Comparison of ENCODE assay signal across 1 cellular context in the genomic region with DNA sequence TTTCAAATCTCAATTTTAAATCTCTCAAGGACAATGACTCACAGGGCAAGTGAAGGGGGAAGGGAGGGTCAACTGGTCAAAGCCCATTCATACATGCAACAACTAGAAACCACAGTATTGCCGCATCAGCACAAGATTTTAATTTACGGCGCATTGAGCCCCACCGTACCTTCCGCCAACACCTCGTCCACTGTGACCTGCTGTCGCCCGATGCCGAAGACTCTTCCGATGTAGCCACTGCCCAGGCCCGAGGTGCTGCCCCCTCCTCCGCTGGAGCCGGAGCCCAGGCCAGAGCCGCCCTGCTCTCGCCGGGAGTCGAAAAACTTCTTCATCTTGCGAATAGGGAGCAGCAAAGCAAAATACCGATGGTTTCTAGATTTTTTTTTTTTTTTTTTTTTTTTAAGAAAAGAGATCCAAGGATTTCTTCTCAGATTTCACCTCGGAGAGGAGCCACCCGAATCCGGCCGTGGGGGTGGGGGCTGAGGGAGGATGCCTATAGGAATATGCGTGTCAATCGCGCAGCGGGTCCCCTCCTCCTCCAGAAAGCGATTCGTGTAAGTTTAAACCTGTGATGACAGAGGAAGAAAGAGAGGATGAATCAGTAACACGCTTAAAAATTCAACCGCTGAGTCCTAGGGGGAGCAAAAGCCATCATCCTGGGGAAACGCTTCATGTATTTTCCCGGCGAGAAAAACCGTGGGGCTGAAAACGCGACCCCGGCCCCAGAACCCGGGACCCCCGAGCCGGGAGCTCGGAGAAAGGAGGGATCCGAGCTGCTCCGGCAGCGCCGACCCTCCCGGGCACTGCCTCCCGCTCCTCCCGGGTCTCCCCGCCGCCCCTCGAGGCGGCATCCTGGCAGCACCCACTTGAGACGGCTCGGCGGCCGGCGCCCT.
A peak's percentile ranks its signal among the peaks of the same experiment; 100 is the strongest.
TF ChIP-seq lines count a peak whose summit lies in the region.

No MANE protein-coding gene starts in this region.

TF ChIP-seq in K562, 482 proteins besides CTCF, POLR2A, EP300 and RAD21 (continued from another document and continues in another):
- TF ChIP-seq GABPB1 (CRISPR knock-in tag; IDR thresholded peaks at IDR 0.05) (0 out of 2 replicates have a peak, but pooled peaks have one; percentile 35), RNF2 (IDR thresholded peaks at IDR 0.05) (peak; percentile 89), ZEB2 (IDR thresholded peaks at IDR 0.05) (peak; percentile 54; the same call in 1 of the 2 replicates), CCNT2 (IDR thresholded peaks at IDR 0.05; ENCODE audit: borderline replicate concordance, extremely low read depth, insufficient read length, low read depth, low read length) (peak; percentile 86), CHD1 (IDR thresholded peaks at IDR 0.05; ENCODE audit: low read length) (peak; percentile 74), NFRKB (IDR thresholded peaks at IDR 0.05; ENCODE audit: low read depth) (peak; percentile 35; the same call in 1 of the 2 replicates), SOX6 (IDR thresholded peaks at IDR 0.05) (peak; percentile 85), MTA3 (IDR thresholded peaks at IDR 0.05; ENCODE audit: borderline replicate concordance) (0 out of 2 replicates have a peak, but pooled peaks have one; percentile 28), MIER1 (IDR thresholded peaks at IDR 0.05; ENCODE audit: low read depth) (0 out of 2 replicates have a peak, but pooled peaks have one; percentile 41), C11orf30 (IDR thresholded peaks at IDR 0.05; ENCODE audit: low read depth) (peak; percentile 97), CXXC5 (CRISPR knock-in tag; IDR thresholded peaks at IDR 0.05) (peak; percentile 70), NR2C1 (IDR thresholded peaks at IDR 0.05) (peak; percentile 79), NR2C1 (tag; IDR thresholded peaks at IDR 0.05) (peak; percentile 90), SMAD4 (CRISPR knock-in tag; conservative IDR thresholded peaks at IDR 0.05) (peak; percentile 45), PHF8 (IDR thresholded peaks at IDR 0.05; ENCODE audit: borderline replicate concordance, low read length) (peak; percentile 58; the same call in 1 of the 2 replicates), MYC (IDR thresholded peaks at IDR 0.05; ENCODE audit: low read depth, low read length) (peak; percentile 75), MYC (CRISPR knock-in tag; IDR thresholded peaks at IDR 0.05; ENCODE audit: borderline replicate concordance, low read depth) (no peak), PHB (CRISPR knock-in tag; IDR thresholded peaks at IDR 0.05) (peak; percentile 20; the same call in 1 of the 2 replicates), ZBED1 (IDR thresholded peaks at IDR 0.05) (0 out of 2 replicates have a peak, but pooled peaks have one; percentile 51), WHSC1 (IDR thresholded peaks at IDR 0.05; ENCODE audit: low read length) (no peak), HDAC2 (IDR thresholded peaks at IDR 0.05) (peak; percentile 72), ZNF766 (CRISPR knock-in tag; conservative IDR thresholded peaks at IDR 0.05) (0 out of 2 replicates have a peak, but pooled peaks have one; percentile 46), MYNN (IDR thresholded peaks at IDR 0.05) (0 out of 2 replicates have a peak, but pooled peaks have one; percentile 28), MYNN (CRISPR knock-in tag; IDR thresholded peaks at IDR 0.05) (no peak), ZFPM2 (CRISPR knock-in tag; IDR thresholded peaks at IDR 0.05) (0 out of 2 replicates have a peak, but pooled peaks have one; percentile 80), CEBPG (CRISPR knock-in tag; IDR thresholded peaks at IDR 0.05) (peak; percentile 97), CEBPG (tag; conservative IDR thresholded peaks at IDR 0.05 in 1 of 2, IDR thresholded peaks at IDR 0.05 in 1 of 2) (peak; percentile 64 to 94), XRCC4 (IDR thresholded peaks at IDR 0.05; ENCODE audit: extremely low read depth, insufficient read depth, insufficient read length) (no peak), SP1 (CRISPR knock-in tag; IDR thresholded peaks at IDR 0.05) (peak; percentile 65; the same call in 1 of the 2 replicates), HDAC6 (IDR thresholded peaks at IDR 0.05; ENCODE audit: low read depth, low read length) (no peak), NFE2 (IDR thresholded peaks at IDR 0.05; ENCODE audit: low read depth) (peak; percentile 66), RBM39 (optimal IDR thresholded peaks at IDR 0.05; ENCODE audit: low read depth, low read length) (no peak), LCOR (CRISPR knock-in tag; IDR thresholded peaks at IDR 0.05) (no peak)
- TF ChIP-seq, protein P1, sequence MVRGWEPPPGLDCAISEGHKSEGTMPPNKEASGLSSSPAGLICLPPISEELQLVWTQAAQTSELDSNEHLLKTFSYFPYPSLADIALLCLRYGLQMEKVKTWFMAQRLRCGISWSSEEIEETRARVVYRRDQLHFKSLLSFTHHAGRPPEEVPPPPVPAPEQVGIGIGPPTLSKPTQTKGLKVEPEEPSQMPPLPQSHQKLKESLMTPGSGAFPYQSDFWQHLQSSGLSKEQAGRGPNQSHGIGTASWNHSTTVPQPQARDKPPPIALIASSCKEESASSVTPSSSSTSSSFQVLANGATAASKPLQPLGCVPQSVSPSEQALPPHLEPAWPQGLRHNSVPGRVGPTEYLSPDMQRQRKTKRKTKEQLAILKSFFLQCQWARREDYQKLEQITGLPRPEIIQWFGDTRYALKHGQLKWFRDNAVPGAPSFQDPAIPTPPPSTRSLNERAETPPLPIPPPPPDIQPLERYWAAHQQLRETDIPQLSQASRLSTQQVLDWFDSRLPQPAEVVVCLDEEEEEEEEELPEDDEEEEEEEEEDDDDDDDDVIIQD (CRISPR knock-in tag; IDR thresholded peaks at IDR 0.05), result no peak
- TF ChIP-seq, protein P2, sequence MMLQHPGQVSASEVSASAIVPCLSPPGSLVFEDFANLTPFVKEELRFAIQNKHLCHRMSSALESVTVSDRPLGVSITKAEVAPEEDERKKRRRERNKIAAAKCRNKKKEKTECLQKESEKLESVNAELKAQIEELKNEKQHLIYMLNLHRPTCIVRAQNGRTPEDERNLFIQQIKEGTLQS (IDR thresholded peaks at IDR 0.05), result peak; percentile 98
- TF ChIP-seq, protein P2 (CRISPR knock-in tag; conservative IDR thresholded peaks at IDR 0.05), result peak; percentile 71
- TF ChIP-seq, protein P3, sequence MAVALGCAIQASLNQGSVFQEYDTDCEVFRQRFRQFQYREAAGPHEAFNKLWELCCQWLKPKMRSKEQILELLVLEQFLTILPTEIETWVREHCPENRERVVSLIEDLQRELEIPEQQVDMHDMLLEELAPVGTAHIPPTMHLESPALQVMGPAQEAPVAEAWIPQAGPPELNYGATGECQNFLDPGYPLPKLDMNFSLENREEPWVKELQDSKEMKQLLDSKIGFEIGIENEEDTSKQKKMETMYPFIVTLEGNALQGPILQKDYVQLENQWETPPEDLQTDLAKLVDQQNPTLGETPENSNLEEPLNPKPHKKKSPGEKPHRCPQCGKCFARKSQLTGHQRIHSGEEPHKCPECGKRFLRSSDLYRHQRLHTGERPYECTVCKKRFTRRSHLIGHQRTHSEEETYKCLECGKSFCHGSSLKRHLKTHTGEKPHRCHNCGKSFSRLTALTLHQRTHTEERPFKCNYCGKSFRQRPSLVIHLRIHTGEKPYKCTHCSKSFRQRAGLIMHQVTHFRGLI (CRISPR knock-in tag; IDR thresholded peaks at IDR 0.05), result no peak
- TF ChIP-seq, protein P4, sequence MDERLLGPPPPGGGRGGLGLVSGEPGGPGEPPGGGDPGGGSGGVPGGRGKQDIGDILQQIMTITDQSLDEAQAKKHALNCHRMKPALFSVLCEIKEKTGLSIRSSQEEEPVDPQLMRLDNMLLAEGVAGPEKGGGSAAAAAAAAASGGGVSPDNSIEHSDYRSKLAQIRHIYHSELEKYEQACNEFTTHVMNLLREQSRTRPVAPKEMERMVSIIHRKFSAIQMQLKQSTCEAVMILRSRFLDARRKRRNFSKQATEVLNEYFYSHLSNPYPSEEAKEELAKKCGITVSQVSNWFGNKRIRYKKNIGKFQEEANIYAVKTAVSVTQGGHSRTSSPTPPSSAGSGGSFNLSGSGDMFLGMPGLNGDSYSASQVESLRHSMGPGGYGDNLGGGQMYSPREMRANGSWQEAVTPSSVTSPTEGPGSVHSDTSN (CRISPR knock-in tag; IDR thresholded peaks at IDR 0.05; ENCODE audit: low read depth), result no peak
- TF ChIP-seq, protein P4 (tag; conservative IDR thresholded peaks at IDR 0.05; ENCODE audit: low read depth), result peak; percentile 68
- TF ChIP-seq, protein P5, sequence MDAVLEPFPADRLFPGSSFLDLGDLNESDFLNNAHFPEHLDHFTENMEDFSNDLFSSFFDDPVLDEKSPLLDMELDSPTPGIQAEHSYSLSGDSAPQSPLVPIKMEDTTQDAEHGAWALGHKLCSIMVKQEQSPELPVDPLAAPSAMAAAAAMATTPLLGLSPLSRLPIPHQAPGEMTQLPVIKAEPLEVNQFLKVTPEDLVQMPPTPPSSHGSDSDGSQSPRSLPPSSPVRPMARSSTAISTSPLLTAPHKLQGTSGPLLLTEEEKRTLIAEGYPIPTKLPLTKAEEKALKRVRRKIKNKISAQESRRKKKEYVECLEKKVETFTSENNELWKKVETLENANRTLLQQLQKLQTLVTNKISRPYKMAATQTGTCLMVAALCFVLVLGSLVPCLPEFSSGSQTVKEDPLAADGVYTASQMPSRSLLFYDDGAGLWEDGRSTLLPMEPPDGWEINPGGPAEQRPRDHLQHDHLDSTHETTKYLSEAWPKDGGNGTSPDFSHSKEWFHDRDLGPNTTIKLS (IDR thresholded peaks at IDR 0.05; ENCODE audit: borderline replicate concordance, low read depth), result 0 out of 2 replicates have a peak, but pooled peaks have one; percentile 16
- TF ChIP-seq, protein P6, sequence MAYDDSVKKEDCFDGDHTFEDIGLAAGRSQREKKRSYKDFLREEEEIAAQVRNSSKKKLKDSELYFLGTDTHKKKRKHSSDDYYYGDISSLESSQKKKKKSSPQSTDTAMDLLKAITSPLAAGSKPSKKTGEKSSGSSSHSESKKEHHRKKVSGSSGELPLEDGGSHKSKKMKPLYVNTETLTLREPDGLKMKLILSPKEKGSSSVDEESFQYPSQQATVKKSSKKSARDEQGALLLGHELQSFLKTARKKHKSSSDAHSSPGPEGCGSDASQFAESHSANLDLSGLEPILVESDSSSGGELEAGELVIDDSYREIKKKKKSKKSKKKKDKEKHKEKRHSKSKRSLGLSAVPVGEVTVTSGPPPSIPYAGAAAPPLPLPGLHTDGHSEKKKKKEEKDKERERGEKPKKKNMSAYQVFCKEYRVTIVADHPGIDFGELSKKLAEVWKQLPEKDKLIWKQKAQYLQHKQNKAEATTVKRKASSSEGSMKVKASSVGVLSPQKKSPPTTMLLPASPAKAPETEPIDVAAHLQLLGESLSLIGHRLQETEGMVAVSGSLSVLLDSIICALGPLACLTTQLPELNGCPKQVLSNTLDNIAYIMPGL (CRISPR knock-in tag; IDR thresholded peaks at IDR 0.05), result no peak
- TF ChIP-seq, protein P7, sequence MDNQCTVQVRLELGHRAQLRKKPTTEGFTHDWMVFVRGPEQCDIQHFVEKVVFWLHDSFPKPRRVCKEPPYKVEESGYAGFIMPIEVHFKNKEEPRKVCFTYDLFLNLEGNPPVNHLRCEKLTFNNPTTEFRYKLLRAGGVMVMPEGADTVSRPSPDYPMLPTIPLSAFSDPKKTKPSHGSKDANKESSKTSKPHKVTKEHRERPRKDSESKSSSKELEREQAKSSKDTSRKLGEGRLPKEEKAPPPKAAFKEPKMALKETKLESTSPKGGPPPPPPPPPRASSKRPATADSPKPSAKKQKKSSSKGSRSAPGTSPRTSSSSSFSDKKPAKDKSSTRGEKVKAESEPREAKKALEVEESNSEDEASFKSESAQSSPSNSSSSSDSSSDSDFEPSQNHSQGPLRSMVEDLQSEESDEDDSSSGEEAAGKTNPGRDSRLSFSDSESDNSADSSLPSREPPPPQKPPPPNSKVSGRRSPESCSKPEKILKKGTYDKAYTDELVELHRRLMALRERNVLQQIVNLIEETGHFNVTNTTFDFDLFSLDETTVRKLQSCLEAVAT (IDR thresholded peaks at IDR 0.05), result peak; percentile 49 to 65; a peak in 2 of 4 replicates
- TF ChIP-seq, protein P8, sequence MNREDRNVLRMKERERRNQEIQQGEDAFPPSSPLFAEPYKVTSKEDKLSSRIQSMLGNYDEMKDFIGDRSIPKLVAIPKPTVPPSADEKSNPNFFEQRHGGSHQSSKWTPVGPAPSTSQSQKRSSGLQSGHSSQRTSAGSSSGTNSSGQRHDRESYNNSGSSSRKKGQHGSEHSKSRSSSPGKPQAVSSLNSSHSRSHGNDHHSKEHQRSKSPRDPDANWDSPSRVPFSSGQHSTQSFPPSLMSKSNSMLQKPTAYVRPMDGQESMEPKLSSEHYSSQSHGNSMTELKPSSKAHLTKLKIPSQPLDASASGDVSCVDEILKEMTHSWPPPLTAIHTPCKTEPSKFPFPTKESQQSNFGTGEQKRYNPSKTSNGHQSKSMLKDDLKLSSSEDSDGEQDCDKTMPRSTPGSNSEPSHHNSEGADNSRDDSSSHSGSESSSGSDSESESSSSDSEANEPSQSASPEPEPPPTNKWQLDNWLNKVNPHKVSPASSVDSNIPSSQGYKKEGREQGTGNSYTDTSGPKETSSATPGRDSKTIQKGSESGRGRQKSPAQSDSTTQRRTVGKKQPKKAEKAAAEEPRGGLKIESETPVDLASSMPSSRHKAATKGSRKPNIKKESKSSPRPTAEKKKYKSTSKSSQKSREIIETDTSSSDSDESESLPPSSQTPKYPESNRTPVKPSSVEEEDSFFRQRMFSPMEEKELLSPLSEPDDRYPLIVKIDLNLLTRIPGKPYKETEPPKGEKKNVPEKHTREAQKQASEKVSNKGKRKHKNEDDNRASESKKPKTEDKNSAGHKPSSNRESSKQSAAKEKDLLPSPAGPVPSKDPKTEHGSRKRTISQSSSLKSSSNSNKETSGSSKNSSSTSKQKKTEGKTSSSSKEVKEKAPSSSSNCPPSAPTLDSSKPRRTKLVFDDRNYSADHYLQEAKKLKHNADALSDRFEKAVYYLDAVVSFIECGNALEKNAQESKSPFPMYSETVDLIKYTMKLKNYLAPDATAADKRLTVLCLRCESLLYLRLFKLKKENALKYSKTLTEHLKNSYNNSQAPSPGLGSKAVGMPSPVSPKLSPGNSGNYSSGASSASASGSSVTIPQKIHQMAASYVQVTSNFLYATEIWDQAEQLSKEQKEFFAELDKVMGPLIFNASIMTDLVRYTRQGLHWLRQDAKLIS (CRISPR knock-in tag; IDR thresholded peaks at IDR 0.05), result 0 out of 2 replicates have a peak, but pooled peaks have one; percentile 22
- TF ChIP-seq, protein P9, sequence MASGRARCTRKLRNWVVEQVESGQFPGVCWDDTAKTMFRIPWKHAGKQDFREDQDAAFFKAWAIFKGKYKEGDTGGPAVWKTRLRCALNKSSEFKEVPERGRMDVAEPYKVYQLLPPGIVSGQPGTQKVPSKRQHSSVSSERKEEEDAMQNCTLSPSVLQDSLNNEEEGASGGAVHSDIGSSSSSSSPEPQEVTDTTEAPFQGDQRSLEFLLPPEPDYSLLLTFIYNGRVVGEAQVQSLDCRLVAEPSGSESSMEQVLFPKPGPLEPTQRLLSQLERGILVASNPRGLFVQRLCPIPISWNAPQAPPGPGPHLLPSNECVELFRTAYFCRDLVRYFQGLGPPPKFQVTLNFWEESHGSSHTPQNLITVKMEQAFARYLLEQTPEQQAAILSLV (tag; IDR thresholded peaks at IDR 0.05), result peak; percentile 67
